In genomic region chr17:40015005-40015997, GRCh38 we compare ENCODE assay signal across 13 cellular contexts. TPM values are rescaled to one million over a fixed set of nuclear protein-coding genes. Genes with fewer than 3 reads are reported as not detected.
DNase-seq lines count a peak whose midpoint lies in the region; TF ChIP-seq lines count a peak whose summit lies in the region.
"Had no signal": no experiment of that assay in that cellular context is flagged by ENCODE, and none has a peak within 500 bp of the region (broad histone marks: within the 10 kb centered on the region; RNA-seq: fewer than 3 reads in every experiment).

Gene CSF3, plus strand, starts transcription at chr17:40015440. Its CDS starts 35 bp downstream, at chr17:40015475.

- H3K4me1 ChIP-seq in OCI-LY3 (ENCODE audit: low read length): peaks cover 19% of the 10 kb centered on the region
- peaks cover 41 to 67% (median 56%) of the 10 kb centered on the region in 4 donors for H3K4me1 ChIP-seq in esophagus muscularis mucosa
- H3K4me1 ChIP-seq in osteoblast (ENCODE audit: insufficient read depth, low read length): peaks cover 9% of the 10 kb centered on the region

- 70% methylated on average over 20 of the region's 20 CpGs for WGBS in esophagus muscularis mucosa

- H3K9me3 Mint-ChIP-seq in osteocyte (ENCODE audit: unreplicated experiment): no peaks in the 10 kb centered on the region
- H3K9me3 Mint-ChIP-seq: activated CD4-positive, alpha-beta T cell treated with anti-CD3 and anti-CD28 coated beads, Interleukin-2, amount 10 ng/mL, durations not matched to agents 7 days and 5 days; memory B cell had no signal

- H3K4me2 ChIP-seq in OCI-LY3 (ENCODE audit: low read length) (peak within 1 kb of the TSS; percentile 88), osteoblast (ENCODE audit: insufficient read depth, low read length) (no peak within 1 kb of the TSS)

- peak within 1 kb of the TSS; percentile 29; the same call in 1 of the 2 replicates for H3K9ac ChIP-seq in OCI-LY3 (ENCODE audit: low read length)

- no peak for TF ChIP-seq POLR2A in esophagus muscularis mucosa (IDR thresholded peaks at IDR 0.05; ENCODE audit: low read depth)

- DNase-seq in GDM1 (lab: John Stamatoyannopoulos, UW): peak; percentile 17
- DNase-seq in esophagus muscularis mucosa (ENCODE audit: extremely low spot score): no peak
- DNase-seq in osteoblast (ENCODE audit: insufficient read length, low spot score, missing footprints): peak; percentile 87
- DNase-seq in GM19238 (ENCODE audit: insufficient read length, low spot score): no peak
- DNase-seq in osteocyte (ENCODE audit: extremely low spot score, unreplicated experiment): no peak
- DNase-seq in NOMO-1 treated with dmso at 0.1 percent for 144 hours (lab: John Stamatoyannopoulos, UW; ENCODE audit: unreplicated experiment): no peak
- no peak for DNase-seq in iPS-NIHi11 (ENCODE audit: low spot score)
- DNase-seq: activated CD4-positive, alpha-beta T cell treated with anti-CD3 and anti-CD28 coated beads, Interleukin-2, amount 10 ng/mL, durations not matched to agents 7 days and 5 days; HCEC 1CT; NCI-H1417 treated with DMSO at 0.1 percent for 48 hours had no signal

- H3K27me3 ChIP-seq in OCI-LY3 (ENCODE audit: low read depth, low read length) (no peaks in the 10 kb centered on the region), esophagus muscularis mucosa (no peaks in the 10 kb centered on the region), osteoblast (ENCODE audit: insufficient read depth, low read length) (no peaks in the 10 kb centered on the region)

- no peak for TF ChIP-seq EP300 in esophagus muscularis mucosa (IDR thresholded peaks at IDR 0.05)

- peak within 1 kb of the TSS; percentile 47; the same call in 1 of the 2 replicates for H2AFZ ChIP-seq in OCI-LY3 (ENCODE audit: low read depth, low read length)
- H2AFZ ChIP-seq in osteoblast (ENCODE audit: low read length): no peak within 1 kb of the TSS

- intact Hi-C loops in esophagus muscularis mucosa (cut with DNase I): loop anchor here (5.0 kb wide), 2 partner anchors 152 to 177 kb away; no protein-coding TSS in a partner anchor

- H3K4me3 Mint-ChIP-seq in osteocyte (ENCODE audit: unreplicated experiment): no peak within 1 kb of the TSS
- H3K4me3 Mint-ChIP-seq: activated CD4-positive, alpha-beta T cell treated with anti-CD3 and anti-CD28 coated beads, Interleukin-2, amount 10 ng/mL, durations not matched to agents 7 days and 5 days; activated naive CD8-positive, alpha-beta T cell; memory B cell had no signal

- H3K79me2 ChIP-seq in OCI-LY3 (ENCODE audit: low read length) (no peaks in the 10 kb centered on the region), osteoblast (ENCODE audit: insufficient read depth, low read length) (no peaks in the 10 kb centered on the region)

- H3K36me3 ChIP-seq in OCI-LY3 (replicated peaks; ENCODE audit: low read depth, low read length) (peaks cover 6% of the 10 kb centered on the region), esophagus muscularis mucosa (peaks cover 6 to 15% (median 12%) of the 10 kb centered on the region in 4 donors), osteoblast (ENCODE audit: insufficient read depth, low read length) (peaks cover 8% of the 10 kb centered on the region)

- peaks cover 13% of the 10 kb centered on the region for H3K36me3 Mint-ChIP-seq in osteocyte (ENCODE audit: unreplicated experiment)
- H3K36me3 Mint-ChIP-seq: activated naive CD8-positive, alpha-beta T cell had no signal

- no peak within 1 kb of the TSS for H3K27ac Mint-ChIP-seq in osteocyte (ENCODE audit: unreplicated experiment)
- H3K27ac Mint-ChIP-seq: activated CD4-positive, alpha-beta T cell treated with anti-CD3 and anti-CD28 coated beads, Interleukin-2, amount 10 ng/mL, durations not matched to agents 7 days and 5 days; activated naive CD8-positive, alpha-beta T cell; memory B cell had no signal

- peaks cover 13% of the 10 kb centered on the region for H3K4me1 Mint-ChIP-seq in osteocyte (ENCODE audit: unreplicated experiment)

- H3K4me3 ChIP-seq in OCI-LY3 (ENCODE audit: low read length) (peak within 1 kb of the TSS; percentile 67), esophagus muscularis mucosa (no peak within 1 kb of the TSS), osteoblast (ENCODE audit: insufficient read depth, low read length) (no peak within 1 kb of the TSS)

- H3K27me3 Mint-ChIP-seq in osteocyte (ENCODE audit: unreplicated experiment): no peaks in the 10 kb centered on the region
- H3K27me3 Mint-ChIP-seq: activated naive CD8-positive, alpha-beta T cell had no signal

- H4K20me1 ChIP-seq in OCI-LY3 (ENCODE audit: insufficient read depth, low read length): no peaks in the 10 kb centered on the region
- H4K20me1 ChIP-seq in osteoblast (ENCODE audit: insufficient read depth, low read length): no peaks in the 10 kb centered on the region

- TF ChIP-seq CTCF in OCI-LY3 (IDR thresholded peaks at IDR 0.05; ENCODE audit: low read depth, low read length) (no peak), esophagus muscularis mucosa (IDR thresholded peaks at IDR 0.05) (no peak), osteoblast (IDR thresholded peaks at IDR 0.05; ENCODE audit: extremely low read depth, low read depth, low read length) (no peak), osteocyte (IDR thresholded peaks at IDR 0.05) (no peak)

- no peaks in the 10 kb centered on the region for H3K9me3 ChIP-seq in OCI-LY3 (ENCODE audit: insufficient read depth, low read length)
- H3K9me3 ChIP-seq in esophagus muscularis mucosa: no peaks in the 10 kb centered on the region
- no peaks in the 10 kb centered on the region for H3K9me3 ChIP-seq in osteoblast (ENCODE audit: low read depth, low read length)

- H3K27ac ChIP-seq in OCI-LY3 (ENCODE audit: low read length) (no peak within 1 kb of the TSS), esophagus muscularis mucosa (replicated peaks in 1 of 4) (peak within 1 kb of the TSS; percentile 28 to 77 (median 48)), osteoblast (ENCODE audit: low read depth, low read length) (no peak within 1 kb of the TSS)

RNA-seq across cellular contexts. Expression of gene CSF3, which starts in this region (rescaled TPM):
- total RNA-seq in esophagus muscularis mucosa (10 to 100 TPM in 1 of 4 donors, under 1 TPM in 3; 0.32 to 19.4 (median 0.58) TPM), osteoblast (not detected in 2 replicates), osteocyte (not detected in 2 replicates)
- total RNA-seq: activated CD4-positive, alpha-beta T cell treated with anti-CD3 and anti-CD28 coated beads, Interleukin-2, amount 10 ng/mL, durations not matched to agents 7 days and 5 days had no signal

Comparison
In these comparisons a context has a peak if more than half of its experiments do, and no peak if none do; other contexts are left out.
1. Peak in DNase-seq in osteoblast; RNA of the gene not detected or under 1 TPM.
2. H3K27ac ChIP-seq: peak in esophagus muscularis mucosa (4 of 4); none in OCI-LY3 (single experiment) and osteoblast (single experiment).